In the genomic region with DNA sequence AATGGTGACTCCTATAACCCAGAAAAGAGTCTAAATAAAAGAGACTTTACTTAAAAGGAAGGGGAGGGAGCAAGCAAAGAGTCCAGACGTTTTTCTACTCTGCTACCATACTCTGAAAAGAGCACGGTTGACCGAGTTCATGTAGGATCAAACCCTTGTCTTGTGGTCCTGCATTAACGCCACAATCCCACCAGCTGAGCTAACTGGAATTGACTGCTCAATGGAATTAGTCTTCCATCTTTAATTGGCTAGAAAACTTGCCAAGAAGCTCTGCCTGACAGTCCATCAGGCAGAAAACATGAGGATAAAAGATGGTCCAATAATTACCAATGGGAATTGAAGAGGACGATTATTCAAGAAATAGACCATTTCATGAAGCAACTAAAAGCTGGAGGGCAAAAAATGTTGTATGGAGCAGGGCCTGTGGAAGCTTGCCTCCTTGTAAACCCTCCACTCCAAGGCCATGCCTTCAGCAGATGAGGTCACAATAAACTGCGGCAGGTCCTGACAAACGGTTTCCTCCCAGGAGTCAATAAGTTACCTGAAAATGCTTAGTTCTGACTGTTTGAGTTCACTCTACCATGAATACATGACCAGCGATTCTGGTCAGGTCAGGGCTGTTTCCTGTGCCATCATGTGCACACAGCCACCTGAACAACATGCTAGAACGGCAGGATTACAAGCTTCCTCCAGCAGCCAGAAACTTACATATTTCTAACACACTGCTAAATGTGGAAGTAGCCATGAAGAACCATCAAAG, we compare ENCODE assay signal across 15 cellular contexts. TPM values are rescaled to one million over a fixed set of nuclear protein-coding genes. Genes with fewer than 3 reads are reported as not detected.
DNase-seq lines count a peak whose midpoint lies in the region; ATAC-seq, FAIRE-seq and TF ChIP-seq lines count a peak whose summit lies in the region.
"Had no signal": no experiment of that assay in that cellular context is flagged by ENCODE, and none has a peak within 500 bp of the region (broad histone marks: within the 10 kb centered on the region; RNA-seq: fewer than 3 reads in every experiment).

No MANE protein-coding gene starts in this region.

- peaks cover 13% of the 10 kb centered on the region for H3F3A ChIP-seq in GM23248 (ENCODE audit: insufficient read depth)

- H3K9me2 ChIP-seq in GM23248 (ENCODE audit: insufficient read depth): no peaks in the 10 kb centered on the region

- H3K27ac ChIP-seq in esophagus (ENCODE audit: low read depth in 2 of 2, low read length in 1 of 2) (peak overlapping the region; percentile 27 to 70), GM23248 (no peak overlapping the region)
- H3K27ac ChIP-seq: testis had no signal

- FAIRE-seq in GM12891 (lab: Jason Lieb, UNC): peak; percentile 57
- FAIRE-seq: colon had no signal

- peak; percentile 82 for ATAC-seq in GM19372 (IDR thresholded peaks at IDR 0.05; ENCODE audit: low read depth, unreplicated experiment)
- ATAC-seq in HG03175 (IDR thresholded peaks at IDR 0.05; ENCODE audit: unreplicated experiment): peak; percentile 86

- DNase-seq in GM12891 (ENCODE audit: insufficient read length, low spot score) (no peak), SIG-M5 treated with dmso at 0.1 percent for 504 hours (lab: John Stamatoyannopoulos, UW; ENCODE audit: unreplicated experiment) (no peak), 8988T (no peak), GM23248 (no peak)
- DNase-seq in stimulated activated CD4-positive, alpha-beta T cell treated with anti-CD3 and anti-CD28 coated beads, Interleukin-2, amount 100 ng/mL, for 24 hours: no peak
- DNase-seq: activated CD4-positive, alpha-beta T cell treated with anti-CD3 and anti-CD28 coated beads for 1 hour; CD4-positive, alpha-beta memory T cell; HFFc6; SIG-M5; testis had no signal

- H3K9me3 ChIP-seq in esophagus (ENCODE audit: control insufficient read depth in 2 of 2, insufficient read depth in 1 of 2, low read depth in 1 of 2, low read length in 1 of 2): no peaks in the 10 kb centered on the region
- H3K9me3 ChIP-seq in GM23248 (ENCODE audit: low read depth): no peaks in the 10 kb centered on the region
- H3K9me3 ChIP-seq: testis had no signal

- H3K4me2 ChIP-seq in GM23248 (ENCODE audit: unreplicated experiment): no peak overlapping the region

- H3K36me3 ChIP-seq in esophagus (ENCODE audit: control insufficient read depth in 2 of 2, insufficient read depth in 2 of 2, low read length in 1 of 2) (no peaks in the 10 kb centered on the region), GM23248 (ENCODE audit: low read depth) (no peaks in the 10 kb centered on the region)

- in situ Hi-C loops in GM23248 (cut with MboI): no loop called here

- no peak overlapping the region for H2AFZ ChIP-seq in GM23248

- H3K27me3 ChIP-seq in esophagus (ENCODE audit: control insufficient read depth in 1 of 2, insufficient read depth in 2 of 2, low read length in 2 of 2) (no peaks in the 10 kb centered on the region), GM23248 (replicated peaks; ENCODE audit: insufficient read depth) (no peaks in the 10 kb centered on the region)
- H3K27me3 ChIP-seq: testis had no signal

- peaks cover 0 to 3% of the 10 kb centered on the region in 2 donors for H3K4me1 ChIP-seq in esophagus (ENCODE audit: control insufficient read depth in 2 of 2, insufficient read depth in 2 of 2, low read length in 1 of 2)
- peaks cover 35% of the 10 kb centered on the region for H3K4me1 ChIP-seq in GM23248 (ENCODE audit: insufficient read depth)
- H3K4me1 ChIP-seq: testis had no signal

- no peak overlapping the region for H3K4me3 ChIP-seq in esophagus (ENCODE audit: low read depth in 1 of 2, low read length in 2 of 2)
- H3K4me3 ChIP-seq in GM23248: no peak overlapping the region
- H3K4me3 ChIP-seq: lung, testis had no signal

- WGBS in esophagus, 2 donors: 47 to 61% methylated on average over 9 of the region's 9 CpGs
- 77 to 78% methylated on average over 9 of the region's 9 CpGs for WGBS in GM23248 (ENCODE audit: low coverage in 1 of 2, low lambda C conversion rate in 2 of 2, missing lambda C conversion rate in 2 of 2), 2 experiments

- no peak for TF ChIP-seq POLR2A in GM12891 (IDR thresholded peaks at IDR 0.05; ENCODE audit: low read depth, low read length)

- H3K9ac ChIP-seq in GM23248: no peak overlapping the region

- no peaks in the 10 kb centered on the region for H4K20me1 ChIP-seq in GM23248 (ENCODE audit: insufficient read depth)

- no peaks in the 10 kb centered on the region for H3K79me2 ChIP-seq in GM23248 (ENCODE audit: insufficient read depth)

TF ChIP-seq in GM12891, 5 proteins besides CTCF, POLR2A, EP300 and RAD21:
- TF ChIP-seq TAF1 (IDR thresholded peaks at IDR 0.05; ENCODE audit: low read depth, low read length) (no peak), PAX5 (IDR thresholded peaks at IDR 0.05; ENCODE audit: insufficient read depth, low read length, severe bottlenecking) (peak; percentile 59), POLR2AphosphoS5 (IDR thresholded peaks at IDR 0.05; ENCODE audit: low read depth, low read length) (no peak)

RNA-seq across cellular contexts. Expression of a gene that starts 35.6 kb away (rescaled TPM):
- polyA plus RNA-seq in GM12891 (2012; ENCODE audit: low read depth, missing spikeins): 12.8 TPM
- polyA plus RNA-seq in esophagus (10 to 100 TPM; 11.1 to 13.2 TPM), GM23248 (2016; fragmentation: Nextera tagmentation; extraction: Ambion mirVana) (2.6 and 3.0 TPM in 2 replicates)
- total RNA-seq in GM23248 (2014; rRNA removed; shearing (Covaris generic)): 1.1 and 3.0 TPM in 2 replicates
